ENCODE assay signal across 1 cellular context in the genomic region with DNA sequence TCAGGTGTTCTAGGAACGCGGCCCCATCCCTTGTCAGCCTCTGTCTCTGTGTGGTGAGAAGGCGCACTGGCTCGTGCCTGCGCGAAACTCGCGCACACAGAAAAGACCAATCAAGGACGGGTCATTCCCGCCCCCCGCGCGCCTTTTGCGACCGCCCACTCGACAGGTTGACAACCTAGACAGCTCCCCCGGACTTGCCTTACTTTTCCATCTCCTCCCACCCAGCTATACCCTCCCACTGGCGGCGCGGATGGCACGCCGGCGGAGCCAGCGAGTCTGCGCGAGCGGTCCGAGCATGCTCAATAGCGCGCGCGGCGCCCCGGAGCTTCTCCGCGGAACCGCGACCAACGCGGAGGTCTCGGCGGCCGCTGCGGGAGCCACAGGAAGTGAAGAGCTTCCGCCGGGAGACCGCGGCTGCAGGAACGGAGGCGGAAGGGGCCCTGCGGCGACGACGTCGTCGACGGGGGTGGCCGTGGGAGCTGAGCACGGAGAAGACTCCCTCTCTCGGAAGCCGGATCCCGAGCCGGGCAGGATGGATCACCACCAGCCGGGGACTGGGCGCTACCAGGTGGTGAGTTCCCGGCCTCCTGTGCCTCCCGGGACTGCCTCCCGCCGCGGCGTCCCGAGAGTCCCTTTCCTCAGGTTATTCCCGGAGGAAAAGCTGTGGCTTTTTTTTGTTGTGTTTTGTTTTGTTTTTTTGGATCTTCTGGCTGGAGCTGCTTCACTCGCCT.
A peak's percentile ranks its signal among the peaks of the same experiment; 100 is the strongest.
TF ChIP-seq lines count a peak whose summit lies in the region.

A gene with protein sequence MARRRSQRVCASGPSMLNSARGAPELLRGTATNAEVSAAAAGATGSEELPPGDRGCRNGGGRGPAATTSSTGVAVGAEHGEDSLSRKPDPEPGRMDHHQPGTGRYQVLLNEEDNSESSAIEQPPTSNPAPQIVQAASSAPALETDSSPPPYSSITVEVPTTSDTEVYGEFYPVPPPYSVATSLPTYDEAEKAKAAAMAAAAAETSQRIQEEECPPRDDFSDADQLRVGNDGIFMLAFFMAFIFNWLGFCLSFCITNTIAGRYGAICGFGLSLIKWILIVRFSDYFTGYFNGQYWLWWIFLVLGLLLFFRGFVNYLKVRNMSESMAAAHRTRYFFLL (plus strand): TSS at position 202 of the 731 bp plus-strand sequence. CDS start 49 bp downstream, at position 251.

TF ChIP-seq in K562, 482 proteins besides CTCF, POLR2A, EP300 and RAD21 (continued from another document and continues in another):
- TF ChIP-seq, protein P1, sequence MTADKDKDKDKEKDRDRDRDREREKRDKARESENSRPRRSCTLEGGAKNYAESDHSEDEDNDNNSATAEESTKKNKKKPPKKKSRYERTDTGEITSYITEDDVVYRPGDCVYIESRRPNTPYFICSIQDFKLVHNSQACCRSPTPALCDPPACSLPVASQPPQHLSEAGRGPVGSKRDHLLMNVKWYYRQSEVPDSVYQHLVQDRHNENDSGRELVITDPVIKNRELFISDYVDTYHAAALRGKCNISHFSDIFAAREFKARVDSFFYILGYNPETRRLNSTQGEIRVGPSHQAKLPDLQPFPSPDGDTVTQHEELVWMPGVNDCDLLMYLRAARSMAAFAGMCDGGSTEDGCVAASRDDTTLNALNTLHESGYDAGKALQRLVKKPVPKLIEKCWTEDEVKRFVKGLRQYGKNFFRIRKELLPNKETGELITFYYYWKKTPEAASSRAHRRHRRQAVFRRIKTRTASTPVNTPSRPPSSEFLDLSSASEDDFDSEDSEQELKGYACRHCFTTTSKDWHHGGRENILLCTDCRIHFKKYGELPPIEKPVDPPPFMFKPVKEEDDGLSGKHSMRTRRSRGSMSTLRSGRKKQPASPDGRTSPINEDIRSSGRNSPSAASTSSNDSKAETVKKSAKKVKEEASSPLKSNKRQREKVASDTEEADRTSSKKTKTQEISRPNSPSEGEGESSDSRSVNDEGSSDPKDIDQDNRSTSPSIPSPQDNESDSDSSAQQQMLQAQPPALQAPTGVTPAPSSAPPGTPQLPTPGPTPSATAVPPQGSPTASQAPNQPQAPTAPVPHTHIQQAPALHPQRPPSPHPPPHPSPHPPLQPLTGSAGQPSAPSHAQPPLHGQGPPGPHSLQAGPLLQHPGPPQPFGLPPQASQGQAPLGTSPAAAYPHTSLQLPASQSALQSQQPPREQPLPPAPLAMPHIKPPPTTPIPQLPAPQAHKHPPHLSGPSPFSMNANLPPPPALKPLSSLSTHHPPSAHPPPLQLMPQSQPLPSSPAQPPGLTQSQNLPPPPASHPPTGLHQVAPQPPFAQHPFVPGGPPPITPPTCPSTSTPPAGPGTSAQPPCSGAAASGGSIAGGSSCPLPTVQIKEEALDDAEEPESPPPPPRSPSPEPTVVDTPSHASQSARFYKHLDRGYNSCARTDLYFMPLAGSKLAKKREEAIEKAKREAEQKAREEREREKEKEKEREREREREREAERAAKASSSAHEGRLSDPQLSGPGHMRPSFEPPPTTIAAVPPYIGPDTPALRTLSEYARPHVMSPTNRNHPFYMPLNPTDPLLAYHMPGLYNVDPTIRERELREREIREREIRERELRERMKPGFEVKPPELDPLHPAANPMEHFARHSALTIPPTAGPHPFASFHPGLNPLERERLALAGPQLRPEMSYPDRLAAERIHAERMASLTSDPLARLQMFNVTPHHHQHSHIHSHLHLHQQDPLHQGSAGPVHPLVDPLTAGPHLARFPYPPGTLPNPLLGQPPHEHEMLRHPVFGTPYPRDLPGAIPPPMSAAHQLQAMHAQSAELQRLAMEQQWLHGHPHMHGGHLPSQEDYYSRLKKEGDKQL (CRISPR knock-in tag; IDR thresholded peaks at IDR 0.05; ENCODE audit: borderline replicate concordance) = no peak
- no peak for TF ChIP-seq NR1H2 (CRISPR knock-in tag; IDR thresholded peaks at IDR 0.05)
- TF ChIP-seq FOXA3 (CRISPR knock-in tag; conservative IDR thresholded peaks at IDR 0.05 in 1 of 2, IDR thresholded peaks at IDR 0.05 in 1 of 2) = no peak
- TF ChIP-seq, protein P2, sequence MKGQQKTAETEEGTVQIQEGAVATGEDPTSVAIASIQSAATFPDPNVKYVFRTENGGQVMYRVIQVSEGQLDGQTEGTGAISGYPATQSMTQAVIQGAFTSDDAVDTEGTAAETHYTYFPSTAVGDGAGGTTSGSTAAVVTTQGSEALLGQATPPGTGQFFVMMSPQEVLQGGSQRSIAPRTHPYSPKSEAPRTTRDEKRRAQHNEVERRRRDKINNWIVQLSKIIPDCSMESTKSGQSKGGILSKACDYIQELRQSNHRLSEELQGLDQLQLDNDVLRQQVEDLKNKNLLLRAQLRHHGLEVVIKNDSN (CRISPR knock-in tag; IDR thresholded peaks at IDR 0.05) = no peak
- TF ChIP-seq NBN (IDR thresholded peaks at IDR 0.05; ENCODE audit: low read depth) = no peak
- no peak for TF ChIP-seq PCBP1 (IDR thresholded peaks at IDR 0.05; ENCODE audit: low read depth, low read length, poor library complexity, severe bottlenecking)
- no peak for TF ChIP-seq ZNF174 (CRISPR knock-in tag; IDR thresholded peaks at IDR 0.05)
- TF ChIP-seq ATF7 (IDR thresholded peaks at IDR 0.05) = peak; percentile 63
- TF ChIP-seq FIP1L1 (IDR thresholded peaks at IDR 0.05; ENCODE audit: low read depth, low read length, poor library complexity, severe bottlenecking) = peak; percentile 66
- TF ChIP-seq HNRNPL (IDR thresholded peaks at IDR 0.05; ENCODE audit: low read depth, low read length) = peak; percentile 26; the same call in 1 of the 2 replicates
- TF ChIP-seq U2AF1 (optimal IDR thresholded peaks at IDR 0.05; ENCODE audit: low read depth, low read length) = no peak
- peak; percentile 69; the same call in 1 of the 2 replicates for TF ChIP-seq SAFB (IDR thresholded peaks at IDR 0.05; ENCODE audit: borderline replicate concordance, low read depth, low read length)
- TF ChIP-seq ZFX (CRISPR knock-in tag; IDR thresholded peaks at IDR 0.05) = peak; percentile 71
- peak; percentile 23; the same call in 1 of the 2 replicates for TF ChIP-seq CREB1 (IDR thresholded peaks at IDR 0.05)
- TF ChIP-seq CREB1 (CRISPR knock-in tag; IDR thresholded peaks at IDR 0.05) = peak; percentile 57; the same call in 1 of the 2 replicates
- TF ChIP-seq MXI1 (IDR thresholded peaks at IDR 0.05; ENCODE audit: low read depth, low read length) = no peak
- no peak for TF ChIP-seq SRSF9 (IDR thresholded peaks at IDR 0.05; ENCODE audit: borderline replicate concordance, low read depth, low read length)
- no peak; the same call in 1 of the 2 replicates for TF ChIP-seq NFIC (IDR thresholded peaks at IDR 0.05)
- TF ChIP-seq ZNF830 (CRISPR knock-in tag; IDR thresholded peaks at IDR 0.05) = no peak
- no peak for TF ChIP-seq GTF2A2 (tag; IDR thresholded peaks at IDR 0.05)
- no peak for TF ChIP-seq TAF7 (tag; IDR thresholded peaks at IDR 0.05)
- TF ChIP-seq NFRKB (IDR thresholded peaks at IDR 0.05; ENCODE audit: low read depth) = no peak
- TF ChIP-seq, protein P3, sequence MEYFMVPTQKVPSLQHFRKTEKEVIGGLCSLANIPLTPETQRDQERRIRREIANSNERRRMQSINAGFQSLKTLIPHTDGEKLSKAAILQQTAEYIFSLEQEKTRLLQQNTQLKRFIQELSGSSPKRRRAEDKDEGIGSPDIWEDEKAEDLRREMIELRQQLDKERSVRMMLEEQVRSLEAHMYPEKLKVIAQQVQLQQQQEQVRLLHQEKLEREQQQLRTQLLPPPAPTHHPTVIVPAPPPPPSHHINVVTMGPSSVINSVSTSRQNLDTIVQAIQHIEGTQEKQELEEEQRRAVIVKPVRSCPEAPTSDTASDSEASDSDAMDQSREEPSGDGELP (CRISPR knock-in tag; IDR thresholded peaks at IDR 0.05; ENCODE audit: borderline replicate concordance) = peak; percentile 62; the same call in 1 of the 2 replicates
- TF ChIP-seq PHB2 (IDR thresholded peaks at IDR 0.05; ENCODE audit: low read depth) = no peak
- no peak for TF ChIP-seq FOXP1 (CRISPR knock-in tag; IDR thresholded peaks at IDR 0.05)
- TF ChIP-seq PRMT5 (CRISPR knock-in tag; IDR thresholded peaks at IDR 0.05) = no peak
- TF ChIP-seq, protein P4, sequence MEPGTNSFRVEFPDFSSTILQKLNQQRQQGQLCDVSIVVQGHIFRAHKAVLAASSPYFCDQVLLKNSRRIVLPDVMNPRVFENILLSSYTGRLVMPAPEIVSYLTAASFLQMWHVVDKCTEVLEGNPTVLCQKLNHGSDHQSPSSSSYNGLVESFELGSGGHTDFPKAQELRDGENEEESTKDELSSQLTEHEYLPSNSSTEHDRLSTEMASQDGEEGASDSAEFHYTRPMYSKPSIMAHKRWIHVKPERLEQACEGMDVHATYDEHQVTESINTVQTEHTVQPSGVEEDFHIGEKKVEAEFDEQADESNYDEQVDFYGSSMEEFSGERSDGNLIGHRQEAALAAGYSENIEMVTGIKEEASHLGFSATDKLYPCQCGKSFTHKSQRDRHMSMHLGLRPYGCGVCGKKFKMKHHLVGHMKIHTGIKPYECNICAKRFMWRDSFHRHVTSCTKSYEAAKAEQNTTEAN (CRISPR knock-in tag; IDR thresholded peaks at IDR 0.05) = no peak; the same call in 1 of the 2 replicates
- TF ChIP-seq, protein P5, sequence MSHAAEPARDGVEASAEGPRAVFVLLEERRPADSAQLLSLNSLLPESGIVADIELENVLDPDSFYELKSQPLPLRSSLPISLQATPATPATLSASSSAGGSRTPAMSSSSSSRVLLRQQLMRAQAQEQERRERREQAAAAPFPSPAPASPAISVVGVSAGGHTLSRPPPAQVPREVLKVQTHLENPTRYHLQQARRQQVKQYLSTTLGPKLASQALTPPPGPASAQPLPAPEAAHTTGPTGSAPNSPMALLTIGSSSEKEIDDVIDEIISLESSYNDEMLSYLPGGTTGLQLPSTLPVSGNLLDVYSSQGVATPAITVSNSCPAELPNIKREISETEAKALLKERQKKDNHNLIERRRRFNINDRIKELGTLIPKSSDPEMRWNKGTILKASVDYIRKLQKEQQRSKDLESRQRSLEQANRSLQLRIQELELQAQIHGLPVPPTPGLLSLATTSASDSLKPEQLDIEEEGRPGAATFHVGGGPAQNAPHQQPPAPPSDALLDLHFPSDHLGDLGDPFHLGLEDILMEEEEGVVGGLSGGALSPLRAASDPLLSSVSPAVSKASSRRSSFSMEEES (CRISPR knock-in tag; IDR thresholded peaks at IDR 0.05) = no peak
- TF ChIP-seq ZNF232 (CRISPR knock-in tag; IDR thresholded peaks at IDR 0.05) = no peak
- no peak for TF ChIP-seq MTA1 (IDR thresholded peaks at IDR 0.05; ENCODE audit: borderline replicate concordance)
- no peak for TF ChIP-seq MIER1 (IDR thresholded peaks at IDR 0.05; ENCODE audit: low read depth)
- no peak for TF ChIP-seq ZNF668 (CRISPR knock-in tag; IDR thresholded peaks at IDR 0.05)
- TF ChIP-seq ETV6 (IDR thresholded peaks at IDR 0.05; ENCODE audit: borderline replicate concordance in 1 of 2, low read depth in 2 of 2, low read length in 1 of 2) = peak in 1 of 2 experiments; percentile 56; a peak in 1 of 4 replicates
- no peak for TF ChIP-seq ETV6 (CRISPR knock-in tag; IDR thresholded peaks at IDR 0.05; ENCODE audit: borderline replicate concordance)
- peak; percentile 87 for TF ChIP-seq ETV1 (tag; conservative IDR thresholded peaks at IDR 0.05; ENCODE audit: low read depth)
- TF ChIP-seq KDM5B (IDR thresholded peaks at IDR 0.05; ENCODE audit: insufficient replicate concordance, low read depth, low read length) = peak; percentile 77
- TF ChIP-seq MED1 (CRISPR knock-in tag; IDR thresholded peaks at IDR 0.05; ENCODE audit: borderline replicate concordance) = no peak
- TF ChIP-seq ZNF785 (CRISPR knock-in tag; IDR thresholded peaks at IDR 0.05) = no peak
- TF ChIP-seq, protein P6, sequence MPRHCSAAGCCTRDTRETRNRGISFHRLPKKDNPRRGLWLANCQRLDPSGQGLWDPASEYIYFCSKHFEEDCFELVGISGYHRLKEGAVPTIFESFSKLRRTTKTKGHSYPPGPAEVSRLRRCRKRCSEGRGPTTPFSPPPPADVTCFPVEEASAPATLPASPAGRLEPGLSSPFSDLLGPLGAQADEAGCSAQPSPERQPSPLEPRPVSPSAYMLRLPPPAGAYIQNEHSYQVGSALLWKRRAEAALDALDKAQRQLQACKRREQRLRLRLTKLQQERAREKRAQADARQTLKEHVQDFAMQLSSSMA (CRISPR knock-in tag; IDR thresholded peaks at IDR 0.05) = no peak
- TF ChIP-seq ZNF253 (CRISPR knock-in tag; conservative IDR thresholded peaks at IDR 0.05) = no peak
- TF ChIP-seq CHCHD3 (CRISPR knock-in tag; IDR thresholded peaks at IDR 0.05) = no peak
- TF ChIP-seq KDM4B (IDR thresholded peaks at IDR 0.05; ENCODE audit: borderline replicate concordance in 2 of 2, low read depth in 1 of 2) = peak in 1 of 2 experiments; percentile 43; a peak in 1 of 4 replicates
- TF ChIP-seq ZNF583 (CRISPR knock-in tag; IDR thresholded peaks at IDR 0.05) = no peak
- no peak for TF ChIP-seq KHSRP (IDR thresholded peaks at IDR 0.05)
- TF ChIP-seq, protein P7, sequence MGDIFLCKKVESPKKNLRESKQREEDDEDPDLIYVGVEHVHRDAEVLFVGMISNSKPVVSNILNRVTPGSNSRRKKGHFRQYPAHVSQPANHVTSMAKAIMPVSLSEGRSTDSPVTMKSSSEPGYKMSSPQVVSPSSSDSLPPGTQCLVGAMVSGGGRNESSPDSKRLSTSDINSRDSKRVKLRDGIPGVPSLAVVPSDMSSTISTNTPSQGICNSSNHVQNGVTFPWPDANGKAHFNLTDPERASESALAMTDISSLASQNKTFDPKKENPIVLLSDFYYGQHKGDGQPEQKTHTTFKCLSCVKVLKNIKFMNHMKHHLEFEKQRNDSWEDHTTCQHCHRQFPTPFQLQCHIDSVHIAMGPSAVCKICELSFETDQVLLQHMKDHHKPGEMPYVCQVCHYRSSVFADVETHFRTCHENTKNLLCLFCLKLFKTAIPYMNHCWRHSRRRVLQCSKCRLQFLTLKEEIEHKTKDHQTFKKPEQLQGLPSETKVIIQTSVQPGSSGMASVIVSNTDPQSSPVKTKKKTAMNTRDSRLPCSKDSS (IDR thresholded peaks at IDR 0.05; ENCODE audit: low read depth, partially characterized antibody) = no peak
- no peak for TF ChIP-seq CBX2 (IDR thresholded peaks at IDR 0.05; ENCODE audit: insufficient read depth, low read length, poor library complexity, severe bottlenecking)
- no peak for TF ChIP-seq RBM14 (IDR thresholded peaks at IDR 0.05; ENCODE audit: borderline replicate concordance, insufficient read depth, low read depth, low read length)
- TF ChIP-seq, protein P8, sequence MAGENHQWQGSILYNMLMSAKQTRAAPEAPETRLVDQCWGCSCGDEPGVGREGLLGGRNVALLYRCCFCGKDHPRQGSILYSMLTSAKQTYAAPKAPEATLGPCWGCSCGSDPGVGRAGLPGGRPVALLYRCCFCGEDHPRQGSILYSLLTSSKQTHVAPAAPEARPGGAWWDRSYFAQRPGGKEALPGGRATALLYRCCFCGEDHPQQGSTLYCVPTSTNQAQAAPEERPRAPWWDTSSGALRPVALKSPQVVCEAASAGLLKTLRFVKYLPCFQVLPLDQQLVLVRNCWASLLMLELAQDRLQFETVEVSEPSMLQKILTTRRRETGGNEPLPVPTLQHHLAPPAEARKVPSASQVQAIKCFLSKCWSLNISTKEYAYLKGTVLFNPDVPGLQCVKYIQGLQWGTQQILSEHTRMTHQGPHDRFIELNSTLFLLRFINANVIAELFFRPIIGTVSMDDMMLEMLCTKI (IDR thresholded peaks at IDR 0.05; ENCODE audit: partially characterized antibody) = no peak
- no peak for TF ChIP-seq JUND (IDR thresholded peaks at IDR 0.05; ENCODE audit: borderline replicate concordance, low read depth, low read length)
- no peak; the same call in 2 of the 3 replicates for TF ChIP-seq JUND (tag; IDR thresholded peaks at IDR 0.05; ENCODE audit: borderline replicate concordance, low read depth, low read length)
- no peak for TF ChIP-seq CHD2 (IDR thresholded peaks at IDR 0.05; ENCODE audit: low read depth, low read length)
- TF ChIP-seq BRD9 (IDR thresholded peaks at IDR 0.05; ENCODE audit: low read depth, partially characterized antibody) = no peak
- 0 out of 2 replicates have a peak, but pooled peaks have one; percentile 21 for TF ChIP-seq ATF1 (CRISPR knock-in tag; IDR thresholded peaks at IDR 0.05)
- TF ChIP-seq ATF1 (tag; IDR thresholded peaks at IDR 0.05) = peak; percentile 61
